Comparison of ENCODE assay signal across 1 cellular context in the genomic region with DNA sequence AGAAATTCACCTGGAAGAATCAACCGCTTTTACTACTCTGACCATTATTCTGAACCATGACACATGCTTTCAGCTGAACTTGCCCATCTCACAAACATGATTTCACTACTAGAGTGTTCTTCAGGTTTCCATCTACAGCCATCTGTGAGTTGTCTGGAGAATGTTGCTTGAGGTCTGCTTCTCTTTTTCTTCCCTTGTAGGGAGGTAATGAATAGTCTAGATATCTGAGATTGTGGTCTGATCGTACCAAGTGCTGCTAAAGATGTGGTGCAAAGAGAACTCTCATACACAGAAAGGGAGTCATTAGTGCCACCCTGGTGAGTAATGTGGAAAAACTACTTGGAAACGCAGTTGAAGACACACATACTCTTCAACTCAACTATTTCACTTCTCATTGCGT.
TF ChIP-seq lines count a peak whose summit lies in the region.

No MANE protein-coding gene starts in this region.

TF ChIP-seq in GM12878, 131 proteins besides CTCF, POLR2A, EP300 and RAD21:
- TF ChIP-seq RUNX3 (IDR thresholded peaks at IDR 0.05; ENCODE audit: low read length) (peak; percentile 53; the same call in 1 of the 2 replicates), USF2 (IDR thresholded peaks at IDR 0.05; ENCODE audit: borderline replicate concordance, low read depth, low read length) (no peak)
